ENCODE assay signal across 29 cellular contexts in the genomic region with DNA sequence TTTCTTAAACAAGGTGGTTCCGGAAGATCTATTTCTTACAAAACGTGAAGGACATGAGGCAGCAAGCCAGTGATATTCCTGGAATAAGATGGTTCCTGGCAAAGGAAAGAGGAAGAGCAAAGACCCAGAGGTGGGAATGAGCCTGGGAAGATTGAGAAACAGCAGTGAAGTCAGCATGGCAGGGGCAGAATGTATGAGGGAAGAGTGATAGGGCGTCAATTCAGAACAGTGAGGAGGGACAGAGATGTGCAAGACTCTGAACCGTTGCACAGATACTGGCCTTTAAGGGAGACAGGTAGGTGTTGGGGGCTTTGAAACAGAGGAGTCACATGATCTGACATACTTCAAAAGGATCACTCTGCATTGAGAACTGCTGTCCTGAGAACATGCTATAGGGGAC.
"Had no signal": no experiment of that assay in that cellular context is flagged by ENCODE, and none has a peak within 500 bp of the region (broad histone marks: within the 10 kb centered on the region; RNA-seq: fewer than 3 reads in every experiment).

No MANE protein-coding gene starts in this region.

- H3K9me3 Mint-ChIP-seq: nephron, neural progenitor cell, type B pancreatic cell had no signal

- H3K36me3 ChIP-seq: neural progenitor cell, ovary, sigmoid colon, suprapubic skin, tibial artery, transverse colon, upper lobe of right lung, uterus had no signal

- FAIRE-seq: small intestine had no signal

- H3K4me3 Mint-ChIP-seq: naive thymus-derived CD4-positive, alpha-beta T cell; natural killer cell; nephron; neural progenitor cell; stimulated activated memory B cell treated with anti-CD40 and anti-IgM and Interleukin-4, amounts not matched to agents 10 μg/mL and 1 μg/mL and 100 μg/mL, for 72 hours; stimulated activated naive CD8-positive, alpha-beta T cell treated with anti-CD3 and anti-CD28 coated beads, Interleukin-15, amount 100 ng/mL, for 72 hours; type B pancreatic cell had no signal

- H3K27ac Mint-ChIP-seq: naive thymus-derived CD4-positive, alpha-beta T cell; natural killer cell; nephron; neural progenitor cell; progenitor cell of endocrine pancreas; stimulated activated memory B cell treated with anti-CD40 and anti-IgM and Interleukin-4, amounts not matched to agents 10 μg/mL and 1 μg/mL and 100 μg/mL, for 72 hours; stimulated activated naive CD8-positive, alpha-beta T cell treated with anti-CD3 and anti-CD28 coated beads, Interleukin-15, amount 100 ng/mL, for 72 hours; type B pancreatic cell had no signal

- ATAC-seq: naive thymus-derived CD4-positive, alpha-beta T cell; natural killer cell; psoas muscle; right cardiac atrium; stimulated activated memory B cell treated with anti-CD40 and anti-IgM and Interleukin-4, amounts not matched to agents 10 μg/mL and 1 μg/mL and 100 μg/mL, for 72 hours; stimulated activated naive CD8-positive, alpha-beta T cell treated with anti-CD3 and anti-CD28 coated beads, Interleukin-15, amount 100 ng/mL, for 72 hours; stimulated activated naive CD8-positive, alpha-beta T cell treated with anti-CD3 and anti-CD28 coated beads, Interleukin-15, Interleukin-2, amounts not matched to agents 100 U/mL and 50 U/mL, for 24 hours; upper lobe of right lung had no signal

- H3K4me1 Mint-ChIP-seq: naive thymus-derived CD4-positive, alpha-beta T cell; natural killer cell; nephron; stimulated activated memory B cell treated with anti-CD40 and anti-IgM and Interleukin-4, amounts not matched to agents 10 μg/mL and 1 μg/mL and 100 μg/mL, for 72 hours; stimulated activated naive CD8-positive, alpha-beta T cell treated with anti-CD3 and anti-CD28 coated beads, Interleukin-15, amount 100 ng/mL, for 72 hours had no signal

- H3K36me3 Mint-ChIP-seq: natural killer cell; neural progenitor cell; stimulated activated memory B cell treated with anti-CD40 and anti-IgM and Interleukin-4, amounts not matched to agents 10 μg/mL and 1 μg/mL and 100 μg/mL, for 72 hours; type B pancreatic cell had no signal

- H3K4me3 ChIP-seq: neural progenitor cell, ovary, psoas muscle, sigmoid colon, suprapubic skin, testis, tibial artery, transverse colon, upper lobe of right lung, uterus had no signal

- DNase-seq: naive thymus-derived CD4-positive, alpha-beta T cell; natural killer cell; occipital lobe; ovary; posterior cingulate gyrus; psoas muscle; right cardiac atrium; sigmoid colon; small intestine; stimulated activated CD4-positive, alpha-beta T cell treated with anti-CD3 and anti-CD28 coated beads, Interleukin-1b, Interleukin-23, amount 100 ng/mL, for 48 hours; stimulated activated CD4-positive, alpha-beta T cell treated with anti-CD3 and anti-CD28 coated beads, Interleukin-4, amount 100 ng/mL, for 1 hour; stimulated activated CD4-positive, alpha-beta T cell treated with anti-CD3 and anti-CD28 coated beads, Interleukin-4, amount 100 ng/mL, for 4 hours; stimulated activated CD8-positive, alpha-beta memory T cell treated with anti-CD3 and anti-CD28 coated beads, Interleukin-4, amount 100 ng/mL, for 48 hours; stimulated activated naive CD4-positive, alpha-beta T cell; stimulated activated naive CD8-positive, alpha-beta T cell treated with anti-CD3 and anti-CD28 coated beads, Interleukin-15, amount 100 ng/mL, for 72 hours; stimulated activated naive CD8-positive, alpha-beta T cell treated with anti-CD3 and anti-CD28 coated beads, Interleukin-15, Interleukin-2, amounts not matched to agents 100 U/mL and 50 U/mL, for 24 hours; substantia nigra; testis; tibial artery; transverse colon; upper lobe of right lung; uterus had no signal

- H3K27ac ChIP-seq: neural progenitor cell, ovary, parathyroid adenoma, psoas muscle, sigmoid colon, suprapubic skin, testis, tibial artery, transverse colon, upper lobe of right lung, uterus had no signal

- H3K27me3 Mint-ChIP-seq: naive thymus-derived CD4-positive, alpha-beta T cell; stimulated activated memory B cell treated with anti-CD40 and anti-IgM and Interleukin-4, amounts not matched to agents 10 μg/mL and 1 μg/mL and 100 μg/mL, for 72 hours; stimulated activated naive CD8-positive, alpha-beta T cell treated with anti-CD3 and anti-CD28 coated beads, Interleukin-15, amount 100 ng/mL, for 72 hours had no signal

- H3K27me3 ChIP-seq: neural progenitor cell, ovary, sigmoid colon, suprapubic skin, testis, tibial artery, transverse colon, upper lobe of right lung, uterus had no signal
